Comparison of ENCODE assay signal across 8 cellular contexts in the genomic region with DNA sequence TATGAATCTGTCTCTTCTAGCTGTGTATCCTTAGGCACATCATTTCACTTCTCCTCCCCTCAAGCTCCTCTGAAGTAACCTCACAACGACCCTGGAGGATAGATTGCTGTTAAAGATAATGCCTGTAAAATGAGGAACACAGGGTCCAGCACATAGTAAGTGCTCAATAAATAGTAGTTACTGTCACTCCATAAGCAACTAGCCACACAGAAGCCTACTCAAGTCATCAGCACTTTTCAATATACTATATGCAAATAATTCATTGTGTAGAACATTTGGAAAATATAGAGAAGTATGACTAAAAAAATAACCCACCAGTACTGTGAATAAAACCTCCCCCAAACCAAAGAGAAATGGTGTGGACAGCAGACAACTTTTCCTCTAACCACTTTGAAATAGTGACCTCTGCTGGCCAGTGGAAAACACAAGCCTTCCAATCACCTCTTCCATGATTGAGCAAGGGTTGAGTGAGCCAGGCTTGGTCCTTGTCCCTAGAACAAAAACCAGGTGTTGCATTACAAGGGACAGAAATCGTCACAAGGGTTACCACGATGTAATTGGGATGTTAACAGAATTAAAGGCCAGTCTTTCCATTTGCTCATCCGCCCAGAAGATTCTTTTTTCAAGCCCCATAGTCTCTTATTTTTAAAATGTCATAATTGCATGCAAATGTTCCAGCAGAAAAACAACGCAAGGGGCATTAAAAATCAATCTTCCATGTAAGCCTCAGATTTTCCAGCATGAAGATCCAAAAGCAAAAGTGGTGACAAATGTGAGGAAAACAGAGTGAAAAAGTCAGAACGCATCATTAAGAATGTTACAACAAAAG. TPM values are rescaled to one million over a fixed set of nuclear protein-coding genes. Genes with fewer than 3 reads are reported as not detected.
DNase-seq lines count a peak whose midpoint lies in the region; ATAC-seq and TF ChIP-seq lines count a peak whose summit lies in the region.

No MANE protein-coding gene starts in this region.

- H3K4me3 ChIP-seq in brain microvascular endothelial cell (ENCODE audit: low read depth, low read length) (no peak overlapping the region), upper lobe of left lung (no peak overlapping the region)

- DNase-seq in COLO829 (ENCODE audit: low spot score) (peak; percentile 42), H4 (ENCODE audit: low spot score) (peak; percentile 74), NCI-H69 (lab: John Stamatoyannopoulos, UW) (peak; percentile 58), brain microvascular endothelial cell (peak; percentile 57), kidney tubule cell (ENCODE audit: low spot score) (peak; percentile 55), upper lobe of left lung (no peak), foreskin melanocyte (no peak)
- no peak for DNase-seq in activated CD4-positive, CD25-positive, alpha-beta regulatory T cell (lab: John Stamatoyannopoulos, UW)

- peak in 1 of 2 donors; percentile 57 for ATAC-seq in upper lobe of left lung (ENCODE audit: low FRiP score in 2 of 2)

- no peaks in the 10 kb centered on the region for H3K27me3 ChIP-seq in brain microvascular endothelial cell (replicated peaks)
- H3K27me3 ChIP-seq in upper lobe of left lung, result no peaks in the 10 kb centered on the region

- H3K4me1 ChIP-seq in upper lobe of left lung, result no peaks in the 10 kb centered on the region

- TF ChIP-seq EP300 in upper lobe of left lung (IDR thresholded peaks at IDR 0.05), result no peak

- H3K27ac ChIP-seq in brain microvascular endothelial cell (no peak overlapping the region), upper lobe of left lung (no peak overlapping the region)

- TF ChIP-seq CTCF in brain microvascular endothelial cell (IDR thresholded peaks at IDR 0.05; ENCODE audit: low read depth, low read length, missing control alignments), result peak; percentile 85
- peak in 5 of 6 experiments; percentile 26 to 48 (median 40) for TF ChIP-seq CTCF in upper lobe of left lung (IDR thresholded peaks at IDR 0.05)

- H3K36me3 ChIP-seq in brain microvascular endothelial cell (replicated peaks) (no peaks in the 10 kb centered on the region), upper lobe of left lung (no peaks in the 10 kb centered on the region)

- no peak for TF ChIP-seq POLR2A in upper lobe of left lung (IDR thresholded peaks at IDR 0.05)

- 54 to 56% methylated on average over 6 of the region's 6 CpGs for WGBS in upper lobe of left lung, 2 donors

- in situ Hi-C loops in brain microvascular endothelial cell (cut with HindIII; ENCODE audit: low pct_ligation_motif_present, low sequenced_read_pairs), result no loop called here

- H3K9me3 ChIP-seq in upper lobe of left lung, result no peaks in the 10 kb centered on the region

RNA-seq across cellular contexts. Expression of gene GLIS1, which starts 15.7 kb away (rescaled TPM):
- total RNA-seq in H4 (2014; rRNA removed; shearing (Covaris generic)), result 0.86 and 1.0 TPM in 2 replicates
- total RNA-seq in upper lobe of left lung, result 1 to 10 TPM in 1 of 6 donors, under 1 TPM in 1, not detected in 4; 0.26 to 1.0 TPM

Comparison
In these comparisons a context has a peak if more than half of its experiments do, and no peak if none do; other contexts are left out.
1. DNase-seq: peak in COLO829 (single experiment), H4 (single experiment), NCI-H69 (single experiment), brain microvascular endothelial cell (single experiment) and kidney tubule cell (single experiment); none in upper lobe of left lung (0 of 2), activated CD4-positive, CD25-positive, alpha-beta regulatory T cell (0 of 4) and foreskin melanocyte (single experiment).